In the genomic region with DNA sequence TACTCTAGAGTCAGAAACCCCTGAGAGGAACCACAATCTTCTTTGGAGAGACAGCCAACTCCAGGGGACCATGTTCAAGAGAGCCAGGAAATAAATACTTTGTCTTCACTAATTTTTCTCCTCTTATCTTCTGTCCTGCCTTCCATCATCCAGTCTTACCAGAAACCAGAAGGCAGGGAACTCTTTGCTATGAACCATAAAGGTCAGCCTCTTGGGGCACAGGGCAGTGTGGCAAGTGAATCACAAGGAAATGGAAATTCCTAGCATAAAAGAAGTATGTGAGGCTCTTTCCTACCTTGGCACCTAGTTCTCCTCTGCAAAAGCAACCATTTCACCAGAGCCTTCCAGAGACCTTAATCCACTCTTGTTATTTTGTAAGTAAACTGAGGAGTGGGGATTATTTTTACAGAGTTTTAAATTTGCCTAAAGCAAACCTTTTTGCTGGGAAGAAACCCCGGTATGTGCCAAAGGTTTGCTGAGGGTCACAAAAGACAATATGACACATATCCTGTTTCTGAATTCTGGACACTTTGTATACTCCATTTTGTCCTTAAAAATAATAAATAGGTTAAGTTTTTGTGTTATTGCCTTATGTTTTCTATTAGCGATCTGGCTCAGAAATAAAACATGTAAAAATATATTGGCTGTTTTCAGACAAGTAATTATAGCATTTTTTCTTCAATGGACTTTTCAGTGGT, we compare ENCODE assay signal across 18 cellular contexts.
A peak's percentile ranks its signal among the peaks of the same experiment; 100 is the strongest.
DNase-seq lines count a peak whose midpoint lies in the region; ATAC-seq lines count a peak whose summit lies in the region.
"Had no signal": no experiment of that assay in that cellular context is flagged by ENCODE, and none has a peak within 500 bp of the region (broad histone marks: within the 10 kb centered on the region; RNA-seq: fewer than 3 reads in every experiment).

No MANE protein-coding gene starts in this region.

- intact Hi-C loops in posterior cingulate gyrus (cut with DNase I), result no loop called here

- H3K4me3 ChIP-seq in MG63, result no peak overlapping the region
- H3K4me3 ChIP-seq: colonic mucosa, gastrocnemius medialis, right atrium auricular region, SK-N-MC had no signal

- no peaks in the 10 kb centered on the region for H3K36me3 ChIP-seq in MG63
- H3K36me3 ChIP-seq: colonic mucosa, gastrocnemius medialis, right atrium auricular region had no signal

- H3K27me3 ChIP-seq in MG63, result no peaks in the 10 kb centered on the region
- H3K27me3 ChIP-seq: colonic mucosa, gastrocnemius medialis, right atrium auricular region had no signal

- peak; percentile 5 for DNase-seq in Daoy (ENCODE audit: low read depth)
- peak; percentile 4 for DNase-seq in MG63
- peak; percentile 43 for DNase-seq in dermis blood vessel endothelial cell
- peak; percentile 2 for DNase-seq in iris pigment epithelial cell (ENCODE audit: low read depth)
- DNase-seq in stimulated activated naive CD4-positive, alpha-beta T cell treated with Interleukin-2 at 50 U/mL for 16 hours (lab: John Stamatoyannopoulos, UW), result no peak
- DNase-seq in posterior cingulate gyrus, result no peak
- DNase-seq in AG20443 (ENCODE audit: low spot score), result no peak
- DNase-seq: activated CD8-positive, alpha-beta memory T cell treated with anti-CD3 and anti-CD28 coated beads, Interleukin-2, amount 50 U/mL, for 48 hours; activated effector memory CD4-positive, alpha-beta T cell treated with Interleukin-2 at 50 U/mL for 16 hours; C1 segment of cervical spinal cord; colonic mucosa; gastrocnemius medialis; NCI-H1417 treated with DMSO at 0.1 percent for 48 hours; NCI-H510A treated with DMSO at 0.1 percent for 48 hours; trophoblast cell had no signal

- ATAC-seq in GM21423 (IDR thresholded peaks at IDR 0.05; ENCODE audit: unreplicated experiment), result no peak
- ATAC-seq: gastrocnemius medialis had no signal

- no peaks in the 10 kb centered on the region; the same call in 1 of the 2 replicates for H3K9me3 ChIP-seq in MG63
- H3K9me3 ChIP-seq: colonic mucosa, gastrocnemius medialis had no signal

Comparison
In these comparisons a context has a peak if more than half of its experiments do, and no peak if none do; other contexts are left out.
1. DNase-seq: peak in Daoy (single experiment), MG63 (single experiment), dermis blood vessel endothelial cell (single experiment) and iris pigment epithelial cell (single experiment); none in stimulated activated naive CD4-positive, alpha-beta T cell treated with Interleukin-2 at 50 U/mL for 16 hours (single experiment), posterior cingulate gyrus (0 of 10) and AG20443 (single experiment).